In genomic region chr14:99573000-99573330, GRCh38 we compare ENCODE assay signal across 14 cellular contexts. TPM values are rescaled to one million over a fixed set of nuclear protein-coding genes. Genes with fewer than 3 reads are reported as not detected.
A peak's percentile ranks its signal among the peaks of the same experiment; 100 is the strongest.
DNase-seq lines count a peak whose midpoint lies in the region; ATAC-seq, FAIRE-seq and TF ChIP-seq lines count a peak whose summit lies in the region.
"Had no signal": no experiment of that assay in that cellular context is flagged by ENCODE, and none has a peak within 500 bp of the region (broad histone marks: within the 10 kb centered on the region; RNA-seq: fewer than 3 reads in every experiment).

No MANE protein-coding gene starts in this region.

- TF ChIP-seq EP300 in K562 (IDR thresholded peaks at IDR 0.05; ENCODE audit: low read length): no peak

- H3K79me2 ChIP-seq in K562 (ENCODE audit: control insufficient read depth, insufficient read depth, low read length): 0 out of 3 replicates have a peak, but pooled peaks cover 4% of the 10 kb centered on the region
- peaks cover 21% of the 10 kb centered on the region for H3K79me2 ChIP-seq in parathyroid adenoma

- TF ChIP-seq CTCF in HEK293 (tag by site-specific recombination; IDR thresholded peaks at IDR 0.05) (no peak), K562 (IDR thresholded peaks at IDR 0.05 in 2 of 3, conservative IDR thresholded peaks at IDR 0.05 in 1 of 3; ENCODE audit: insufficient read depth in 2 of 3, low read depth in 1 of 3, low read length in 3 of 3) (no peak), parathyroid adenoma (IDR thresholded peaks at IDR 0.05) (no peak)

- TF ChIP-seq RAD21 in K562 (CRISPR knock-in tag; conservative IDR thresholded peaks at IDR 0.05 in 1 of 2, IDR thresholded peaks at IDR 0.05 in 1 of 2): no peak

- H2AFZ ChIP-seq in K562 (ENCODE audit: low read depth, low read length): no peak overlapping the region
- no peak overlapping the region for H2AFZ ChIP-seq in parathyroid adenoma

- peak overlapping the region; percentile 74 to 96 (median 85) for H3K4me2 ChIP-seq in BLaER1 treated with 17β-estradiol and CSF1 and Interleukin-3, amounts not matched to agents 10 nM and 100 nM
- H3K4me2 ChIP-seq in K562 (ENCODE audit: insufficient read depth, low read length): peak overlapping the region; percentile 71
- H3K4me2 ChIP-seq in parathyroid adenoma (ENCODE audit: low read length): peak overlapping the region; percentile 52
- H3K4me2 ChIP-seq: KMS-11 had no signal

- FAIRE-seq in K562 (lab: Jason Lieb, UNC): no peak

- in situ Hi-C loops in K562 (cut with MboI): no loop called here

- intact Hi-C loops in K562 (cut with micrococcal nuclease): loop anchor here (1.0 kb wide), 1 partner anchor 32 kb away; no protein-coding TSS in a partner anchor

- no peak for DNase-seq in K562 (ENCODE audit: extremely low read depth in 1 of 4, low spot score in 3 of 4)
- no peak for DNase-seq in activated CD4-positive, alpha-beta T cell treated with anti-CD3 and anti-CD28 coated beads, Interleukin-2, amount 50 U/mL, for 1 hour
- no peak for DNase-seq in SHP77 treated with DMSO at 0.1 percent for 48 hours (lab: John Stamatoyannopoulos, UW)
- DNase-seq in stimulated activated CD4-positive, alpha-beta T cell treated with anti-CD3 and anti-CD28 coated beads, Interleukin-4, amount 100 ng/mL, for 4 hours: no peak
- DNase-seq: activated CD4-positive, alpha-beta T cell treated with anti-CD3 and anti-CD28 coated beads for 1 hour; CD8-positive, alpha-beta memory T cell; HCEC 1CT; NCI-H226 had no signal

- no peaks in the 10 kb centered on the region for H3K36me3 ChIP-seq in BLaER1 treated with 17β-estradiol and CSF1 and Interleukin-3, amounts not matched to agents 10 nM and 100 nM
- H3K36me3 ChIP-seq in HEK293 (ENCODE audit: control insufficient read depth in 2 of 2, insufficient read depth in 1 of 2, low read length in 2 of 2): no peaks in the 10 kb centered on the region
- no peaks in the 10 kb centered on the region for H3K36me3 ChIP-seq in K562 (ENCODE audit: control insufficient read depth, insufficient read depth, low read length)
- no peaks in the 10 kb centered on the region for H3K36me3 ChIP-seq in parathyroid adenoma (ENCODE audit: control insufficient read depth, insufficient read depth, low read length)

- WGBS in K562 (ENCODE audit: insufficient coverage, low coverage, missing lambda C conversion rate): 56% methylated on average over 14 of the region's 16 CpGs

- H3K27me3 ChIP-seq in BLaER1 treated with 17β-estradiol and CSF1 and Interleukin-3, amounts not matched to agents 10 nM and 100 nM: peaks cover 0 to 45% (median 0%) of the 10 kb centered on the region in 11 experiments; a peak in 5 of 22 replicates
- H3K27me3 ChIP-seq in K562 (ENCODE audit: control insufficient read depth in 2 of 2, insufficient read depth in 2 of 2, low read length in 2 of 2) (no peaks in the 10 kb centered on the region), parathyroid adenoma (ENCODE audit: control insufficient read depth, insufficient read depth, low read length) (no peaks in the 10 kb centered on the region)

- BruUV-seq in K562 (replicated peaks; lab: Mats Ljungman, UMichigan): no TSS peak

- H3K9me1 ChIP-seq in K562 (ENCODE audit: control insufficient read depth, insufficient read depth, low read length): peaks cover 2% of the 10 kb centered on the region

- ATAC-seq in K562: peak; percentile 5
- no peak for ATAC-seq in SK-N-SH treated with all-trans-retinoic acid at 6 μM for 48 hours

- CTCF ChIA-PET in HEK293 (lab: Yijun Ruan, JAX) (interaction anchor here (0.5 to 3.1 kb wide), 4 partner anchors 10 to 158 kb away, joined by 3 to 12 read pairs (median 3); no protein-coding TSS in a partner anchor), K562 (lab: Yijun Ruan, JAX; ENCODE audit: low intra/inter-chr PET ratio) (no interaction called here)

- peaks cover 0 to 98% (median 91%) of the 10 kb centered on the region in 11 experiments; a peak in 20 of 22 replicates for H4K20me1 ChIP-seq in BLaER1 treated with 17β-estradiol and CSF1 and Interleukin-3, amounts not matched to agents 10 nM and 100 nM
- H4K20me1 ChIP-seq in K562 (replicated peaks; ENCODE audit: control insufficient read depth, insufficient read depth, low read length): peaks cover 55% of the 10 kb centered on the region

- peak overlapping the region in 3 of 11 experiments; percentile 0 to 54 (median 31); a peak in 4 of 22 replicates for H3K27ac ChIP-seq in BLaER1 treated with 17β-estradiol and CSF1 and Interleukin-3, amounts not matched to agents 10 nM and 100 nM
- no peak overlapping the region; the same call in 1 of the 2 replicates for H3K27ac ChIP-seq in HEK293 (ENCODE audit: extremely low read depth, low read depth, low read length)
- no peak overlapping the region for H3K27ac ChIP-seq in K562 (ENCODE audit: extremely low read depth, low read depth, low read length)
- peak overlapping the region; percentile 78 for H3K27ac ChIP-seq in parathyroid adenoma
- H3K27ac ChIP-seq: epithelial cell of prostate, KMS-11 had no signal

- H3K9ac ChIP-seq in BLaER1 treated with 17β-estradiol and CSF1 and Interleukin-3, amounts not matched to agents 10 nM and 100 nM: peak overlapping the region in 8 of 11 experiments; percentile 2 to 61 (median 32); a peak in 11 of 22 replicates
- H3K9ac ChIP-seq in K562 (ENCODE audit: insufficient read depth in 1 of 2, low read depth in 2 of 2, low read length in 2 of 2) (peak overlapping the region in 1 of 2 experiments; percentile 65; a peak in 2 of 4 replicates), parathyroid adenoma (no peak overlapping the region)
- H3K9ac ChIP-seq: KMS-11 had no signal

- POLR2A ChIA-PET in HEK293 (lab: Yijun Ruan, JAX): interaction anchor here (1.2 kb wide), 1 partner anchor 92 kb away, joined by 3 read pairs; the partner anchor contains the start of gene SETD3
- POLR2A ChIA-PET in K562 (lab: Yijun Ruan, JAX): interaction anchor here (1.3 kb wide), 1 partner anchor 31 kb away, joined by 4 read pairs; no protein-coding TSS in a partner anchor

- peak overlapping the region in 1 of 10 experiments; percentile 2; a peak in 1 of 20 replicates for H3K4me3 ChIP-seq in BLaER1 treated with 17β-estradiol and CSF1 and Interleukin-3, amounts not matched to agents 10 nM and 100 nM
- H3K4me3 ChIP-seq in HEK293 (ENCODE audit: low read depth, low read length) (no peak overlapping the region), K562 (no peak overlapping the region), parathyroid adenoma (ENCODE audit: low read depth, low read length) (no peak overlapping the region)

- no peaks in the 10 kb centered on the region for H3K9me3 ChIP-seq in BLaER1 treated with 17β-estradiol and CSF1 and Interleukin-3, amounts not matched to agents 10 nM and 100 nM (replicated peaks in 1 of 11)
- H3K9me3 ChIP-seq in HEK293 (ENCODE audit: control insufficient read depth, insufficient read depth, low read depth, low read length) (no peaks in the 10 kb centered on the region), K562 (replicated peaks; ENCODE audit: control insufficient read depth, insufficient read depth, low read depth, low read length) (no peaks in the 10 kb centered on the region), parathyroid adenoma (ENCODE audit: control insufficient read depth, low read length) (no peaks in the 10 kb centered on the region)

- H3K4me1 ChIP-seq in BLaER1 treated with 17β-estradiol and CSF1 and Interleukin-3, amounts not matched to agents 10 nM and 100 nM: peaks cover 64 to 92% (median 88%) of the 10 kb centered on the region in 10 experiments
- H3K4me1 ChIP-seq in HEK293 (ENCODE audit: control insufficient read depth, insufficient read depth, low read length): peaks cover 66% of the 10 kb centered on the region
- peaks cover 24 to 81% of the 10 kb centered on the region in 2 experiments for H3K4me1 ChIP-seq in K562 (replicated peaks in 1 of 2; ENCODE audit: control insufficient read depth in 2 of 2, insufficient read depth in 2 of 2, low read length in 2 of 2)
- peaks cover 78% of the 10 kb centered on the region for H3K4me1 ChIP-seq in parathyroid adenoma

- TF ChIP-seq POLR2A in K562 (conservative IDR thresholded peaks at IDR 0.05): no peak

TF ChIP-seq in HEK293, 187 proteins besides CTCF, POLR2A, EP300 and RAD21 (continues in another document):
- TF ChIP-seq ZNF423 (tag by site-specific recombination; IDR thresholded peaks at IDR 0.05): peak; percentile 75

TF ChIP-seq in SK-N-SH treated with all-trans-retinoic acid at 6 μM for 48 hours, 23 proteins besides CTCF, POLR2A, EP300 and RAD21 (continues in another document):
- TF ChIP-seq ESRRG (CRISPR knock-in tag; IDR thresholded peaks at IDR 0.05) (no peak), ARNTL (CRISPR knock-in tag; IDR thresholded peaks at IDR 0.05; ENCODE audit: borderline replicate concordance, low read depth) (no peak)

RNA-seq across cellular contexts. Expression of gene CCDC85C, which starts 31.0 kb away (rescaled TPM):
- total RNA-seq in K562 (2011; cell fraction: chromatin; rRNA removed; ENCODE audit: low replicate concordance): 5.9 and 10.4 TPM in 2 replicates
- total RNA-seq in K562 (2011; cell fraction: nucleolus; rRNA removed): 5.2 and 5.5 TPM in 2 replicates
- 5.1 and 5.3 TPM in 2 replicates for total RNA-seq in K562 (2011; cell fraction: nucleoplasm; rRNA removed)
- 6.3 and 13.5 TPM in 2 replicates for total RNA-seq in K562 (2014; rRNA removed)
- 3.7 and 5.2 TPM in 2 replicates for total RNA-seq in K562 (2014; rRNA removed; fragmentation: Illumina TruSeq; extraction: Trizol)
- total RNA-seq in K562 (2015; rRNA removed; fragmentation: Illumina TruSeq; extraction: Trizol): 7.0 and 7.2 TPM in 2 replicates
- total RNA-seq in K562 (2021): 22.0 and 22.7 TPM in 2 replicates
- 4.2 and 5.4 TPM in 2 replicates for polyA plus RNA-seq in K562 (2011; rRNA removed)
- 4.8 and 12.5 TPM in 2 replicates for polyA plus RNA-seq in K562 (2011; cell fraction: cytosol; rRNA removed)
- 5.2 and 10.5 TPM in 2 replicates for polyA plus RNA-seq in K562 (2011; cell fraction: nucleus; rRNA removed)
- 7.1 and 9.7 TPM in 2 replicates for polyA plus RNA-seq in K562 (2012)
- 6.8 and 12.3 TPM in 2 replicates for polyA plus RNA-seq in K562 (2014; fragmentation: Illumina TruSeq; extraction: Trizol)
- under 1 TPM; 0.18 to 0.27 TPM for polyA plus RNA-seq in K562 (2014; fragmentation: Nextera tagmentation; extraction: Ambion mirVana)
- 7.2 and 9.7 TPM in 2 replicates for polyA plus RNA-seq in K562 (2014; rRNA removed)
- 4.5 and 5.3 TPM in 2 replicates for polyA minus RNA-seq in K562 (2011; rRNA and poly(A)+ RNA removed)
- 13.7 TPM in 2 replicates for polyA minus RNA-seq in K562 (2011; cell fraction: cytosol; rRNA and poly(A)+ RNA removed)
- 1.8 and 3.0 TPM in 2 replicates for polyA minus RNA-seq in K562 (2011; cell fraction: nucleus; rRNA and poly(A)+ RNA removed)
